ENCODE assay signal across 23 cellular contexts in genomic region chr12:117347588-117347987, GRCh38. TPM values are rescaled to one million over a fixed set of nuclear protein-coding genes. Genes with fewer than 3 reads are reported as not detected.
A peak's percentile ranks its signal among the peaks of the same experiment; 100 is the strongest.
DNase-seq lines count a peak whose midpoint lies in the region; ATAC-seq and TF ChIP-seq lines count a peak whose summit lies in the region.
"Had no signal": no experiment of that assay in that cellular context is flagged by ENCODE, and none has a peak within 500 bp of the region (broad histone marks: within the 10 kb centered on the region; RNA-seq: fewer than 3 reads in every experiment).

No MANE protein-coding gene starts in this region.

- no peak for TF ChIP-seq POLR2A in breast epithelium (IDR thresholded peaks at IDR 0.05)

- no peaks in the 10 kb centered on the region for H3K36me3 Mint-ChIP-seq in MCF 10A (ENCODE audit: insufficient read depth, unreplicated experiment)
- H3K36me3 Mint-ChIP-seq in WTC11 = no peaks in the 10 kb centered on the region

- no peaks in the 10 kb centered on the region for H3K4me1 ChIP-seq in breast epithelium

- H3K9me3 Mint-ChIP-seq in MCF 10A (ENCODE audit: unreplicated experiment) (peaks cover 7% of the 10 kb centered on the region), WTC11 (no peaks in the 10 kb centered on the region)
- H3K9me3 Mint-ChIP-seq: H9 had no signal

- H3K4me1 Mint-ChIP-seq in MCF 10A (ENCODE audit: insufficient read depth, unreplicated experiment) = peaks cover 5% of the 10 kb centered on the region
- peaks cover 8% of the 10 kb centered on the region for H3K4me1 Mint-ChIP-seq in WTC11

- POLR2A ChIA-PET in MCF 10A (lab: Yijun Ruan, JAX) (interaction anchor here (1.0 kb wide), 1 partner anchor 13 kb away, joined by 5 read pairs; no protein-coding TSS in a partner anchor), WTC11 (lab: Charles Lee) (no interaction called here)

- no peak; the same call in 1 of the 2 replicates for ATAC-seq in WTC11
- ATAC-seq in esophagus mucosa = peak; percentile 81
- ATAC-seq in HG03442 (IDR thresholded peaks at IDR 0.05; ENCODE audit: unreplicated experiment) = no peak
- no peak for ATAC-seq in GM19467 (IDR thresholded peaks at IDR 0.05; ENCODE audit: unreplicated experiment)
- ATAC-seq: PC-3 had no signal

- H3K27me3 Mint-ChIP-seq in MCF 10A (ENCODE audit: insufficient read depth, unreplicated experiment) = no peaks in the 10 kb centered on the region
- no peaks in the 10 kb centered on the region for H3K27me3 Mint-ChIP-seq in WTC11 (ENCODE audit: low read depth)

- no peaks in the 10 kb centered on the region for H3K27me3 ChIP-seq in breast epithelium
- H3K27me3 ChIP-seq: MG63 had no signal

- no peaks in the 10 kb centered on the region for H3K36me3 ChIP-seq in breast epithelium
- H3K36me3 ChIP-seq: MG63 had no signal

- H3K4me3 Mint-ChIP-seq in MCF 10A (ENCODE audit: unreplicated experiment) = no peak overlapping the region
- no peak overlapping the region for H3K4me3 Mint-ChIP-seq in WTC11
- H3K4me3 Mint-ChIP-seq: H9 had no signal

- CTCF ChIA-PET in MCF 10A (lab: Yijun Ruan, JAX) (interaction anchor here (0.5 to 1.8 kb wide), 3 partner anchors 20 to 502 kb away, joined by 3 to 16 read pairs (median 7); no protein-coding TSS in a partner anchor), WTC11 (lab: Charles Lee) (interaction anchor here (0.6 to 2.0 kb wide), 4 partner anchors 8 to 21 kb away, joined by 3 to 6 read pairs (median 5); no protein-coding TSS in a partner anchor)

- no TSS peak for BruUV-seq in MCF 10A (replicated peaks; lab: Mats Ljungman, UMichigan)

- H3K27ac Mint-ChIP-seq in MCF 10A (ENCODE audit: low read depth, unreplicated experiment) (no peak overlapping the region), WTC11 (peak overlapping the region; percentile 71; the same call in 1 of the 2 replicates)

- TF ChIP-seq CTCF in MCF 10A (IDR thresholded peaks at IDR 0.05; ENCODE audit: unreplicated experiment) (no peak), breast epithelium (IDR thresholded peaks at IDR 0.05) (no peak), WTC11 (IDR thresholded peaks at IDR 0.05) (no peak)

- peaks cover 0 to 5% of the 10 kb centered on the region in 2 donors for H3K9me3 ChIP-seq in breast epithelium
- H3K9me3 ChIP-seq: MG63 had no signal

- no peak overlapping the region for H3K4me3 ChIP-seq in breast epithelium
- H3K4me3 ChIP-seq: MG63, SK-N-MC had no signal

- intact Hi-C loops in MCF 10A (cut with micrococcal nuclease) (no loop called here), breast epithelium (cut with DNase I; ENCODE audit: low total_unique reads) (no loop called here)

- DNase-seq in MCF 10A (ENCODE audit: unreplicated experiment) (peak; percentile 51), breast epithelium (ENCODE audit: low spot score in 2 of 2) (no peak), WTC11 (ENCODE audit: low spot score) (no peak), foreskin melanocyte (no peak)
- DNase-seq: 8988T, Calu3, DMS79 treated with DMSO at 0.1 percent for 48 hours, GF-D8, H9, KBM-7, MG63, NCI-H2029 treated with DMSO at 0.1 percent for 48 hours, NCI-H2227 treated with DMSO at 0.1 percent for 48 hours, NCI-H510A, NCI-H69, PC-3, RPMI8226, SIG-M5 had no signal

- H3K27ac ChIP-seq in breast epithelium = no peak overlapping the region
- H3K27ac ChIP-seq: SK-N-MC had no signal

TF ChIP-seq in WTC11, 78 proteins besides CTCF, POLR2A, EP300 and RAD21:
- TF ChIP-seq IRF2 (CRISPR knock-in tag; IDR thresholded peaks at IDR 0.05; ENCODE audit: borderline replicate concordance, low read depth) (no peak), GTF2I (CRISPR knock-in tag; conservative IDR thresholded peaks at IDR 0.05) (no peak), AFF4 (CRISPR knock-in tag; IDR thresholded peaks at IDR 0.05; ENCODE audit: borderline replicate concordance) (no peak), SP1 (CRISPR knock-in tag; conservative IDR thresholded peaks at IDR 0.05) (no peak), CDX4 (CRISPR knock-in tag; IDR thresholded peaks at IDR 0.05; ENCODE audit: borderline replicate concordance) (no peak), STAT6 (CRISPR knock-in tag; conservative IDR thresholded peaks at IDR 0.05; ENCODE audit: low read depth) (no peak), PRRX2 (CRISPR knock-in tag; IDR thresholded peaks at IDR 0.05) (no peak), GRHL2 (CRISPR knock-in tag; IDR thresholded peaks at IDR 0.05; ENCODE audit: insufficient replicate concordance, severe bottlenecking) (no peak), ESRRA (CRISPR knock-in tag; IDR thresholded peaks at IDR 0.05; ENCODE audit: borderline replicate concordance) (no peak), FOXP1 (CRISPR knock-in tag; IDR thresholded peaks at IDR 0.05; ENCODE audit: borderline replicate concordance) (no peak)
- TF ChIP-seq, protein P1, sequence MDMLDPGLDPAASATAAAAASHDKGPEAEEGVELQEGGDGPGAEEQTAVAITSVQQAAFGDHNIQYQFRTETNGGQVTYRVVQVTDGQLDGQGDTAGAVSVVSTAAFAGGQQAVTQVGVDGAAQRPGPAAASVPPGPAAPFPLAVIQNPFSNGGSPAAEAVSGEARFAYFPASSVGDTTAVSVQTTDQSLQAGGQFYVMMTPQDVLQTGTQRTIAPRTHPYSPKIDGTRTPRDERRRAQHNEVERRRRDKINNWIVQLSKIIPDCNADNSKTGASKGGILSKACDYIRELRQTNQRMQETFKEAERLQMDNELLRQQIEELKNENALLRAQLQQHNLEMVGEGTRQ (CRISPR knock-in tag; IDR thresholded peaks at IDR 0.05) = no peak
- TF ChIP-seq, protein P2, sequence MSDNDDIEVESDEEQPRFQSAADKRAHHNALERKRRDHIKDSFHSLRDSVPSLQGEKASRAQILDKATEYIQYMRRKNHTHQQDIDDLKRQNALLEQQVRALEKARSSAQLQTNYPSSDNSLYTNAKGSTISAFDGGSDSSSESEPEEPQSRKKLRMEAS (CRISPR knock-in tag; IDR thresholded peaks at IDR 0.05) = no peak

RNA-seq across cellular contexts. Expression of gene NOS1, which starts 13.8 kb away (rescaled TPM):
- total RNA-seq in MCF 10A (2022) (not detected in 2 replicates), breast epithelium (under 1 TPM in 2 of 3 donors, not detected in 1; under 0.01 to 0.16 TPM), WTC11 (2021) (4.0 to 4.8 TPM (median 4.5 TPM) in 3 replicates), esophagus mucosa (1.7 TPM)
- total RNA-seq: Calu3, LHCN-M2 had no signal
